ENCODE assay signal across 33 cellular contexts in the genomic region with DNA sequence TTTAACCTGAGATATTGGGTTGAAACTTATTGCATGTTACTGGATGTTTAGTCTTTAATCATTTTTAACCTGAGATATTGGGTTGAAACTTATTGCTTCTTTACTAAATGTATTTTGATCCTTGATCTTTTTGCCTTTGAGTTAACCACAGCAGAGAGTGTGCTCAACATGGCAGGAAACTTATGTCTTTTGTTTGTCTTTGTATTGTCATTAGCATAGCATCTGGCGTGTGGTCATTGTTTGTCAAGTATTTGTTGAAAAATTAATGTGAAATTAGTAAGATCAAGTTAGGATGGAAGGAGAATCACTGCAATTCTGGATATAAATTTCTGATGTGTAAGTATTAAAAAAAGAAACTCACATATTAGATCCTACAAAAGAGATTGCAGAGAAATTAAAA. TPM values are rescaled to one million over a fixed set of nuclear protein-coding genes. Genes with fewer than 3 reads are reported as not detected.
"Had no signal": no experiment of that assay in that cellular context is flagged by ENCODE, and none has a peak within 500 bp of the region (broad histone marks: within the 10 kb centered on the region; RNA-seq: fewer than 3 reads in every experiment).

No MANE protein-coding gene starts in this region.

- H3K4me3 ChIP-seq: adrenal gland, body of pancreas, breast epithelium had no signal

- H3K4me1 ChIP-seq: adrenal gland, body of pancreas, breast epithelium had no signal

- H3K27me3 ChIP-seq: adrenal gland, body of pancreas, brain microvascular endothelial cell, breast epithelium had no signal

- H3K36me3 ChIP-seq: adrenal gland, brain microvascular endothelial cell, breast epithelium had no signal

- H3K27ac ChIP-seq: adrenal gland, body of pancreas, brain microvascular endothelial cell, breast epithelium, VCaP had no signal

- H3K9me3 ChIP-seq: adrenal gland, body of pancreas, breast epithelium had no signal

- DNase-seq: activated B cell treated with CpG ODN at 0.5 μM for 24 hours; activated CD4-positive, alpha-beta memory T cell treated with anti-CD3 and anti-CD28 coated beads for 36 hours; activated CD4-positive, alpha-beta T cell treated with anti-CD3 and anti-CD28 coated beads for 4 hours; activated CD4-positive, alpha-beta T cell treated with anti-CD3 and anti-CD28 coated beads, Interleukin-2, amount 10 ng/mL, durations not matched to agents 24 days and 14 days; activated CD4-positive, alpha-beta T cell treated with anti-CD3 and anti-CD28 coated beads, Interleukin-2, amount 50 U/mL, for 1 hour; activated CD4-positive, alpha-beta T cell treated with anti-CD3 and anti-CD28 coated beads, Interleukin-2, amount 50 U/mL, for 4 hours; activated CD4-positive, CD25-positive, alpha-beta regulatory T cell treated with anti-CD3 and anti-CD28 coated beads, Interleukin-2, amount 50 U/mL, for 72 hours; activated CD8-positive, alpha-beta memory T cell treated with anti-CD3 and anti-CD28 coated beads, Interleukin-2, amount 50 U/mL, for 4 hours; activated CD8-positive, alpha-beta T cell treated with anti-CD3 and anti-CD28 coated beads for 36 hours; activated effector memory CD4-positive, alpha-beta T cell treated with anti-CD3 and anti-CD28 coated beads, Interleukin-2, amount 50 U/mL, for 16 hours; activated gamma-delta T cell treated with Interleukin-2 at 50 U/mL for 16 hours; activated naive CD4-positive, alpha-beta T cell; activated naive CD4-positive, alpha-beta T cell treated with anti-CD3 and anti-CD28 coated beads for 36 hours; activated naive CD4-positive, alpha-beta T cell treated with anti-CD3 and anti-CD28 coated beads, Interleukin-2, amount 50 U/mL, for 16 hours; activated naive CD8-positive, alpha-beta T cell treated with anti-CD3 and anti-CD28 coated beads for 36 hours; activated T-cell treated with anti-CD3 and anti-CD28 coated beads for 4 hours; activated T-cell treated with anti-CD3 and anti-CD28 coated beads, Interleukin-2, amount 50 U/mL, for 1 hour; activated T-cell treated with anti-CD3 and anti-CD28 coated beads, Interleukin-2, amount 50 U/mL, for 4 hours; activated T-cell treated with anti-CD3 and anti-CD28 coated beads, Interleukin-2, amount 50 U/mL, for 72 hours; adrenal gland; amniotic stem cell; aorta; body of pancreas; brain microvascular endothelial cell; central memory CD4-positive, alpha-beta T cell; T-helper 1 cell; T-helper 2 cell; T-helper 9 cell had no signal

- FAIRE-seq: TTC549 had no signal

RNA-seq across cellular contexts. Expression of a gene that starts 8.2 kb away (rescaled TPM):
- total RNA-seq: activated CD4-positive, alpha-beta T cell treated with anti-CD3 and anti-CD28 coated beads, Interleukin-2, amount 10 ng/mL, durations not matched to agents 24 days and 14 days; activated CD8-positive, alpha-beta T cell treated with anti-CD3 and anti-CD28 coated beads for 36 hours; activated naive CD4-positive, alpha-beta T cell treated with anti-CD3 and anti-CD28 coated beads, Interleukin-2, amount 50 U/mL, for 72 hours; activated T-helper 1 cell treated with anti-CD3 and anti-CD28 coated beads, Interleukin-12 subunit alpha, Interleukin-12 subunit beta, Interleukin-2, Interleukin-4 antibody, amounts not matched to agents 30 ng/mL and 10 ng/mL and 1 ng/mL, durations not matched to agents 14 hours and 24 hours and 36 hours had no signal
